ENCODE assay signal across 8 cellular contexts in the genomic region with DNA sequence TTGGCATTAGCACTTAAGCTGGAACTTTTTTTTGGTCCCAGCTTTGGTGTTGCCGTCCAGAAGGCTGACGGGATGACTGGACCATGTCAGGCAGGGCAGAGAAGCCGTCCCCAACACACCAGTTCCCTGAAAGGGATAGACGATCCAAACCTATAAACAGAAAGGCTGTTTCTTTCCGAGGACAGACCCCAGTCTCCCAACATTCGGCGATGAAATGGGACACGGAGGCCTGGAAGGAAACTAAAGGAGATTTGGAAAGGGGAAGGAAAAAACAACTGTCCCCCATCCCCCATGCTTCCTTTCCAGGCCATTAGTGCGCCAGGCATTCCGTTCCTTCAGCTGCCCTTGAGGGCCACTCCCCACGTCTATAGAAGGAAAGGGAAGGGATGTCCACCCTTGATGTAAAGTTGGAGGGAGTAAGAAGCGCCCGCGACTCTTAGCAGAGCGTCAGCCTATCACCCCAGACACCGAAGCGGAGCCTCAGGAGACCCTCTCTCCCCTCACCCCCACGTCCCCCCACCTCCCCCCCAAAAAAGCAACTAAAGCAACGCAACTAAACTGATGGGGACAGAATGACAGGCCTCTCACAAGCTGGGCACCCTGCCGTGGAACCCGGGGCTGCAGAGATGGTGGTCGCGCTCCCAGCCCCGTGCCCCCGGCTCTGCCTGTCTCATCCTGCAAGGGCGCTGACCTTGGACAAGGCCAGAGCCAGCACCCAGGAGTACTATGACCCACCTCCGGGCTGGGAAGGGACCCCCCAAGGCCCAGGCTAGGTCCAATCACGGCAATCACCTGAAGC. TPM values are rescaled to one million over a fixed set of nuclear protein-coding genes. Genes with fewer than 3 reads are reported as not detected.
DNase-seq lines count a peak whose midpoint lies in the region; ATAC-seq and TF ChIP-seq lines count a peak whose summit lies in the region.

No MANE protein-coding gene starts in this region.

- H3K27ac ChIP-seq in colonic mucosa, result peak overlapping the region; percentile 94
- peak overlapping the region; percentile 82 for H3K27ac ChIP-seq in mesendoderm (ENCODE audit: low read depth, low read length)
- peak overlapping the region; percentile 92 to 98 for H3K27ac ChIP-seq in uterus

- peaks cover 10% of the 10 kb centered on the region for H3K9me3 ChIP-seq in NT2/D1 (ENCODE audit: insufficient read depth, low read length)
- no peaks in the 10 kb centered on the region for H3K9me3 ChIP-seq in colonic mucosa
- H3K9me3 ChIP-seq in uterus, result no peaks in the 10 kb centered on the region

- peak overlapping the region; percentile 90 for H3K4me2 ChIP-seq in mesendoderm (ENCODE audit: low read length)

- peaks cover 49% of the 10 kb centered on the region for H3K79me2 ChIP-seq in mesendoderm (ENCODE audit: control insufficient read depth, insufficient read depth, low read length)

- H3K4ac ChIP-seq in mesendoderm (ENCODE audit: low read depth, low read length), result no peak overlapping the region

- DNase-seq in NCI-H748 (lab: John Stamatoyannopoulos, UW; ENCODE audit: unreplicated experiment), result peak; percentile 31
- DNase-seq in NCI-H748 treated with DMSO at 0.1 percent for 48 hours (lab: John Stamatoyannopoulos, UW), result no peak
- DNase-seq in NT2/D1 (ENCODE audit: low read depth, low spot score), result no peak
- DNase-seq in colonic mucosa, result no peak
- DNase-seq in mesendoderm, result peak; percentile 67
- DNase-seq in uterus, result no peak
- DNase-seq in NCI-H510A treated with DMSO at 0.1 percent for 48 hours (lab: John Stamatoyannopoulos, UW), result no peak

- H4K8ac ChIP-seq in mesendoderm (ENCODE audit: low read depth, low read length), result no peak overlapping the region

- no peak overlapping the region for H2BK15ac ChIP-seq in mesendoderm (replicated peaks; ENCODE audit: low read depth)

- intact Hi-C loops in colonic mucosa (cut with DNase I) (no loop called here), uterus (cut with DNase I; ENCODE audit: low total_unique reads) (loop anchor here (5.0 to 10.0 kb wide), 2 partner anchors 142 to 255 kb away; no protein-coding TSS in a partner anchor)

- peaks cover 26% of the 10 kb centered on the region for H3K79me1 ChIP-seq in mesendoderm (ENCODE audit: low read length)

- peak overlapping the region; percentile 72 for H2BK5ac ChIP-seq in mesendoderm (ENCODE audit: low read length)

- peak overlapping the region; percentile 35 for H3K18ac ChIP-seq in mesendoderm (ENCODE audit: low read length)

- H3K27me3 ChIP-seq in NT2/D1 (ENCODE audit: insufficient read depth, insufficient read length) (no peaks in the 10 kb centered on the region), colonic mucosa (no peaks in the 10 kb centered on the region), mesendoderm (ENCODE audit: insufficient read depth, low read length, poor library complexity) (no peaks in the 10 kb centered on the region), uterus (no peaks in the 10 kb centered on the region)

- ATAC-seq in HG03196 (IDR thresholded peaks at IDR 0.05; ENCODE audit: unreplicated experiment), result no peak

- no peak for TF ChIP-seq POLR2A in uterus (IDR thresholded peaks at IDR 0.05)

- H4K5ac ChIP-seq in mesendoderm (ENCODE audit: low read length), result no peak overlapping the region

- no peak overlapping the region for H2BK120ac ChIP-seq in mesendoderm (ENCODE audit: low read depth, low read length)

- H3K9ac ChIP-seq in NT2/D1 (ENCODE audit: insufficient read length, low read depth), result peak overlapping the region; percentile 97
- H3K9ac ChIP-seq in colonic mucosa (ENCODE audit: low read depth in 2 of 2, low read length in 2 of 2), result peak overlapping the region; percentile 94 to 97
- H3K9ac ChIP-seq in mesendoderm (ENCODE audit: low read length), result peak overlapping the region; percentile 93

- H3K23ac ChIP-seq in mesendoderm (ENCODE audit: low read length), result peak overlapping the region; percentile 73

- peak overlapping the region; percentile 88 for H3K56ac ChIP-seq in mesendoderm (ENCODE audit: low read length)

- H3K4me3 ChIP-seq in NT2/D1 (ENCODE audit: insufficient read length, low read depth) (peak overlapping the region; percentile 95), colonic mucosa (peak overlapping the region; percentile 100), mesendoderm (ENCODE audit: low read length) (peak overlapping the region; percentile 88), uterus (peak overlapping the region; percentile 89 to 99)

- no CpG with 5 or more reads among the region's 28 CpGs for WGBS in mesendoderm (ENCODE audit: extremely low coverage, insufficient coverage, low lambda C conversion rate)

- H3K36me3 ChIP-seq in NT2/D1 (ENCODE audit: insufficient read depth, insufficient read length, low read length) (peaks cover 34% of the 10 kb centered on the region), colonic mucosa (no peaks in the 10 kb centered on the region), mesendoderm (ENCODE audit: control insufficient read depth, insufficient read depth, low read length) (no peaks in the 10 kb centered on the region), uterus (no peaks in the 10 kb centered on the region)

- H3K4me1 ChIP-seq in NT2/D1 (ENCODE audit: insufficient read depth, insufficient read length) (peaks cover 20% of the 10 kb centered on the region), colonic mucosa (peaks cover 20% of the 10 kb centered on the region), mesendoderm (ENCODE audit: control insufficient read depth, low read depth, low read length) (peaks cover 8% of the 10 kb centered on the region), uterus (peaks cover 0 to 4% of the 10 kb centered on the region in 2 donors)

- no peak for TF ChIP-seq CTCF in colonic mucosa (IDR thresholded peaks at IDR 0.05)
- TF ChIP-seq CTCF in uterus (IDR thresholded peaks at IDR 0.05), result no peak

- H2AK5ac ChIP-seq in mesendoderm (ENCODE audit: low read length), result peak overlapping the region; percentile 32

RNA-seq across cellular contexts. Expression of gene BLCAP, which starts 0.6 kb away (rescaled TPM):
- total RNA-seq in colonic mucosa (100 to 1,000 TPM in 1 of 2 donors, 10 to 100 TPM in 1; 87.2 to 103 TPM), uterus (10 to 100 TPM; 16.4 to 62.9 (median 37.7) TPM)
- polyA plus RNA-seq in mesendoderm (2013, experiment 1 of 2), result 40.6 TPM
- polyA plus RNA-seq in mesendoderm (2013, experiment 2 of 2), result 39.4 TPM

RNA-seq across cellular contexts. Expression of gene NNAT, which starts 6.0 kb away (rescaled TPM):
- total RNA-seq in colonic mucosa, result 1 to 10 TPM in 1 of 2 donors, not detected in 1; 3.3 TPM
- polyA plus RNA-seq in mesendoderm (2013, experiment 1 of 2), result 32.8 TPM
- polyA plus RNA-seq in mesendoderm (2013, experiment 2 of 2), result 33.5 TPM
- 10 to 100 TPM in 1 of 4 donors, 1 to 10 TPM in 1, not detected in 2; 1.5 to 10.5 TPM for total RNA-seq in uterus

Comparison
In these comparisons a context has a peak if more than half of its experiments do, and no peak if none do; other contexts are left out.
1. DNase-seq: peak in NCI-H748 (single experiment) and mesendoderm (single experiment); none in NCI-H748 treated with DMSO at 0.1 percent for 48 hours (single experiment), NT2/D1 (single experiment), colonic mucosa (single experiment), uterus (0 of 2) and NCI-H510A treated with DMSO at 0.1 percent for 48 hours (single experiment).
2. Peak in every context shown above with its lines, with median percentiles within 50 percentile points of each other: H3K4me3 ChIP-seq, H3K9ac ChIP-seq and H3K27ac ChIP-seq.